ENCODE assay signal across 11 cellular contexts in genomic region chr2:169822785-169823392, GRCh38. TPM values are rescaled to one million over a fixed set of nuclear protein-coding genes. Genes with fewer than 3 reads are reported as not detected.
A peak's percentile ranks its signal among the peaks of the same experiment; 100 is the strongest.
DNase-seq lines count a peak whose midpoint lies in the region; ATAC-seq and TF ChIP-seq lines count a peak whose summit lies in the region.
"Had no signal": no experiment of that assay in that cellular context is flagged by ENCODE, and none has a peak within 500 bp of the region (broad histone marks: within the 10 kb centered on the region; RNA-seq: fewer than 3 reads in every experiment).

No MANE protein-coding gene starts in this region.

- H3K4me3 Mint-ChIP-seq in CD4-positive, CD25-positive, alpha-beta regulatory T cell: peak overlapping the region; percentile 66 to 93 (median 76)
- peak overlapping the region; percentile 75 for H3K4me3 Mint-ChIP-seq in activated T-helper 2 cell treated with anti-CD3 and anti-CD28 coated beads, Interferon-gamma antibody, Interleukin-2, Interleukin-4, amounts not matched to agents 10 μg/mL and 5 μg/mL and 100 μg/mL, durations not matched to agents 14 hours and 24 hours and 36 hours (ENCODE audit: low read depth)

- peaks cover 13% of the 10 kb centered on the region for H3K36me3 ChIP-seq in CD4-positive, CD25-positive, alpha-beta regulatory T cell (ENCODE audit: control insufficient read depth, insufficient read depth, low read length)
- H3K36me3 ChIP-seq in muscle layer of colon (ENCODE audit: insufficient read depth, low read length) (peaks cover 18% of the 10 kb centered on the region), colonic mucosa (no peaks in the 10 kb centered on the region)

- no peak for DNase-seq in CD4-positive, CD25-positive, alpha-beta regulatory T cell
- DNase-seq in HFF-Myc (ENCODE audit: extremely low read depth, low read depth): no peak
- no peak for DNase-seq in activated T-helper 2 cell treated with anti-CD3 and anti-CD28 coated beads, Interferon-gamma antibody, Interleukin-2, Interleukin-4, amounts not matched to agents 10 μg/mL and 5 μg/mL and 100 μg/mL, durations not matched to agents 14 hours and 24 hours and 36 hours (ENCODE audit: low spot score)
- no peak for DNase-seq in RKO (ENCODE audit: low spot score)
- no peak for DNase-seq in central memory CD4-positive, alpha-beta T cell
- DNase-seq in colonic mucosa: no peak
- DNase-seq: lower lobe of right lung; NCI-H1417 treated with DMSO at 0.1 percent for 48 hours; stimulated activated CD8-positive, alpha-beta memory T cell treated with anti-CD3 and anti-CD28 coated beads, Interleukin-4, amount 100 ng/mL, for 48 hours had no signal

- no peak for ATAC-seq in CD4-positive, CD25-positive, alpha-beta regulatory T cell (ENCODE audit: low read depth in 2 of 2)
- no peak for ATAC-seq in HG03342 (IDR thresholded peaks at IDR 0.05; ENCODE audit: unreplicated experiment)
- ATAC-seq: lower lobe of right lung had no signal

- H3K4me1 ChIP-seq in CD4-positive, CD25-positive, alpha-beta regulatory T cell (ENCODE audit: control insufficient read depth, insufficient read depth, low read length, poor library complexity, severe bottlenecking): peaks cover 31% of the 10 kb centered on the region
- H3K4me1 ChIP-seq in muscle layer of colon (ENCODE audit: insufficient read depth, low read length) (peaks cover 16% of the 10 kb centered on the region), colonic mucosa (peaks cover 5% of the 10 kb centered on the region)

- intact Hi-C loops in activated T-helper 2 cell treated with anti-CD3 and anti-CD28 coated beads, Interferon-gamma antibody, Interleukin-2, Interleukin-4, amounts not matched to agents 10 μg/mL and 5 μg/mL and 100 μg/mL, durations not matched to agents 14 hours and 24 hours and 36 hours (cut with micrococcal nuclease): loop anchor here (10.0 kb wide), 1 partner anchor 1102 kb away; the partner anchor contains the start of gene GORASP2
- intact Hi-C loops in colonic mucosa (cut with DNase I): no loop called here

- peaks cover 34 to 63% (median 44%) of the 10 kb centered on the region in 4 donors for H3K4me1 Mint-ChIP-seq in CD4-positive, CD25-positive, alpha-beta regulatory T cell
- peaks cover 39% of the 10 kb centered on the region for H3K4me1 Mint-ChIP-seq in activated T-helper 2 cell treated with anti-CD3 and anti-CD28 coated beads, Interferon-gamma antibody, Interleukin-2, Interleukin-4, amounts not matched to agents 10 μg/mL and 5 μg/mL and 100 μg/mL, durations not matched to agents 14 hours and 24 hours and 36 hours (ENCODE audit: low read depth)

- TF ChIP-seq CTCF in HFF-Myc (IDR thresholded peaks at IDR 0.05; ENCODE audit: low read depth, low read length, missing control alignments) (no peak), colonic mucosa (IDR thresholded peaks at IDR 0.05) (no peak)

- peak overlapping the region; percentile 3 for H3K9ac ChIP-seq in muscle layer of colon (ENCODE audit: low read length)
- H3K9ac ChIP-seq in colonic mucosa (ENCODE audit: low read depth in 2 of 2, low read length in 2 of 2): no peak overlapping the region

- H3K9me3 ChIP-seq in CD4-positive, CD25-positive, alpha-beta regulatory T cell (ENCODE audit: control insufficient read depth in 2 of 2, low read length in 2 of 2): no peaks in the 10 kb centered on the region
- H3K9me3 ChIP-seq in muscle layer of colon (ENCODE audit: low read length) (no peaks in the 10 kb centered on the region), colonic mucosa (no peaks in the 10 kb centered on the region)
- H3K9me3 ChIP-seq: lower lobe of right lung had no signal

- no peaks in the 10 kb centered on the region for H3K27me3 ChIP-seq in CD4-positive, CD25-positive, alpha-beta regulatory T cell (ENCODE audit: control insufficient read depth, insufficient read depth, low read length)
- H3K27me3 ChIP-seq in muscle layer of colon (ENCODE audit: control insufficient read depth in 1 of 2, insufficient read depth in 2 of 2, low read length in 2 of 2) (no peaks in the 10 kb centered on the region), colonic mucosa (no peaks in the 10 kb centered on the region)

- H3K36me3 Mint-ChIP-seq in CD4-positive, CD25-positive, alpha-beta regulatory T cell: peaks cover 17% of the 10 kb centered on the region
- peaks cover 49% of the 10 kb centered on the region for H3K36me3 Mint-ChIP-seq in activated T-helper 2 cell treated with anti-CD3 and anti-CD28 coated beads, Interferon-gamma antibody, Interleukin-2, Interleukin-4, amounts not matched to agents 10 μg/mL and 5 μg/mL and 100 μg/mL, durations not matched to agents 14 hours and 24 hours and 36 hours (ENCODE audit: low read depth)

- peaks cover 0 to 2% (median 0%) of the 10 kb centered on the region in 7 donors for H3K9me3 Mint-ChIP-seq in CD4-positive, CD25-positive, alpha-beta regulatory T cell
- H3K9me3 Mint-ChIP-seq in activated T-helper 2 cell treated with anti-CD3 and anti-CD28 coated beads, Interferon-gamma antibody, Interleukin-2, Interleukin-4, amounts not matched to agents 10 μg/mL and 5 μg/mL and 100 μg/mL, durations not matched to agents 14 hours and 24 hours and 36 hours: no peaks in the 10 kb centered on the region

- no peak overlapping the region for H3K27ac ChIP-seq in CD4-positive, CD25-positive, alpha-beta regulatory T cell (ENCODE audit: insufficient read depth, low read length, poor library complexity, severe bottlenecking)
- H3K27ac ChIP-seq in muscle layer of colon (ENCODE audit: low read depth, low read length): no peak overlapping the region
- no peak overlapping the region for H3K27ac ChIP-seq in colonic mucosa
- H3K27ac ChIP-seq: lower lobe of right lung had no signal

- H3K27ac Mint-ChIP-seq in CD4-positive, CD25-positive, alpha-beta regulatory T cell: peak overlapping the region; percentile 55 to 84 (median 70)
- H3K27ac Mint-ChIP-seq in activated T-helper 2 cell treated with anti-CD3 and anti-CD28 coated beads, Interferon-gamma antibody, Interleukin-2, Interleukin-4, amounts not matched to agents 10 μg/mL and 5 μg/mL and 100 μg/mL, durations not matched to agents 14 hours and 24 hours and 36 hours: no peak overlapping the region

- H3K27me3 Mint-ChIP-seq in CD4-positive, CD25-positive, alpha-beta regulatory T cell: no peaks in the 10 kb centered on the region
- no peaks in the 10 kb centered on the region for H3K27me3 Mint-ChIP-seq in activated T-helper 2 cell treated with anti-CD3 and anti-CD28 coated beads, Interferon-gamma antibody, Interleukin-2, Interleukin-4, amounts not matched to agents 10 μg/mL and 5 μg/mL and 100 μg/mL, durations not matched to agents 14 hours and 24 hours and 36 hours (ENCODE audit: low read depth)

- peak overlapping the region; percentile 21 for H3K4me3 ChIP-seq in CD4-positive, CD25-positive, alpha-beta regulatory T cell (ENCODE audit: low read depth, low read length)
- H3K4me3 ChIP-seq in HFF-Myc (replicated peaks; ENCODE audit: low read depth, low read length) (peak overlapping the region; percentile 76), muscle layer of colon (ENCODE audit: low read depth in 1 of 2, low read length in 2 of 2) (no peak overlapping the region), colonic mucosa (no peak overlapping the region)

RNA-seq across cellular contexts. Expression of gene METTL5, which starts 1.8 kb away (rescaled TPM):
- 26.7 TPM for total RNA-seq in CD4-positive, CD25-positive, alpha-beta regulatory T cell
- 100 to 1,000 TPM; 113 to 142 (median 137) TPM for polyA plus RNA-seq in CD4-positive, CD25-positive, alpha-beta regulatory T cell
- total RNA-seq in activated T-helper 2 cell treated with anti-CD3 and anti-CD28 coated beads, Interferon-gamma antibody, Interleukin-2, Interleukin-4, amounts not matched to agents 10 μg/mL and 5 μg/mL and 100 μg/mL, durations not matched to agents 14 hours and 24 hours and 36 hours: 88.2 and 95.2 TPM in 2 replicates
- 10 to 100 TPM; 39.8 to 40.9 TPM for total RNA-seq in colonic mucosa

RNA-seq across cellular contexts. Expression of gene UBR3, which starts 4.4 kb away (rescaled TPM):
- 45.1 TPM for total RNA-seq in CD4-positive, CD25-positive, alpha-beta regulatory T cell
- 10 to 100 TPM in 1 of 4 donors, 1 to 10 TPM in 3; 8.1 to 10.0 (median 9.2) TPM for polyA plus RNA-seq in CD4-positive, CD25-positive, alpha-beta regulatory T cell
- total RNA-seq in activated T-helper 2 cell treated with anti-CD3 and anti-CD28 coated beads, Interferon-gamma antibody, Interleukin-2, Interleukin-4, amounts not matched to agents 10 μg/mL and 5 μg/mL and 100 μg/mL, durations not matched to agents 14 hours and 24 hours and 36 hours: 29.3 and 30.7 TPM in 2 replicates
- total RNA-seq in colonic mucosa: 10 to 100 TPM; 30.1 to 38.4 TPM

RNA-seq across cellular contexts. Expression of gene SSB, which starts 24.2 kb away (rescaled TPM):
- total RNA-seq in CD4-positive, CD25-positive, alpha-beta regulatory T cell: 82.0 TPM
- 100 to 1,000 TPM; 106 to 146 (median 127) TPM for polyA plus RNA-seq in CD4-positive, CD25-positive, alpha-beta regulatory T cell
- 99.7 and 111 TPM in 2 replicates for total RNA-seq in activated T-helper 2 cell treated with anti-CD3 and anti-CD28 coated beads, Interferon-gamma antibody, Interleukin-2, Interleukin-4, amounts not matched to agents 10 μg/mL and 5 μg/mL and 100 μg/mL, durations not matched to agents 14 hours and 24 hours and 36 hours
- 10 to 100 TPM; 49.5 to 83.4 TPM for total RNA-seq in colonic mucosa

Comparison
In these comparisons a context has a peak if more than half of its experiments do, and no peak if none do; other contexts are left out.
1. H3K4me3 ChIP-seq: peak in CD4-positive, CD25-positive, alpha-beta regulatory T cell (single experiment) and HFF-Myc (single experiment); none in muscle layer of colon (0 of 2) and colonic mucosa (single experiment).